ENCODE assay signal across 12 cellular contexts in genomic region chr10:59887972-59888640, GRCh38. TPM values are rescaled to one million over a fixed set of nuclear protein-coding genes. Genes with fewer than 3 reads are reported as not detected.
DNase-seq lines count a peak whose midpoint lies in the region; ATAC-seq and TF ChIP-seq lines count a peak whose summit lies in the region.
"Had no signal": no experiment of that assay in that cellular context is flagged by ENCODE, and none has a peak within 500 bp of the region (broad histone marks: within the 10 kb centered on the region; RNA-seq: fewer than 3 reads in every experiment).

No MANE protein-coding gene starts in this region.

- H3K27ac ChIP-seq in CD4-positive, CD25-positive, alpha-beta regulatory T cell (ENCODE audit: insufficient read depth, low read length, poor library complexity, severe bottlenecking), result no peak overlapping the region
- H3K27ac ChIP-seq: coronary artery, right atrium auricular region had no signal

- H3K9me3 ChIP-seq in CD4-positive, CD25-positive, alpha-beta regulatory T cell (ENCODE audit: control insufficient read depth in 2 of 2, low read length in 2 of 2), result no peaks in the 10 kb centered on the region
- H3K9me3 ChIP-seq: right atrium auricular region had no signal

- peak overlapping the region in 2 of 4 donors; percentile 17 to 61 for H3K4me3 Mint-ChIP-seq in CD4-positive, CD25-positive, alpha-beta regulatory T cell
- peak overlapping the region; percentile 19 for H3K4me3 Mint-ChIP-seq in activated T-helper 1 cell treated with anti-CD3 and anti-CD28 coated beads, Interleukin-12 subunit alpha, Interleukin-12 subunit beta, Interleukin-2, Interleukin-4 antibody, amounts not matched to agents 30 ng/mL and 10 ng/mL and 1 ng/mL, durations not matched to agents 14 hours and 24 hours and 36 hours
- peak overlapping the region; percentile 9 for H3K4me3 Mint-ChIP-seq in glutamatergic neuron (ENCODE audit: unreplicated experiment)

- peaks cover 34% of the 10 kb centered on the region for H3K4me1 ChIP-seq in CD4-positive, CD25-positive, alpha-beta regulatory T cell (ENCODE audit: control insufficient read depth, insufficient read depth, low read length, poor library complexity, severe bottlenecking)

- H3K27me3 Mint-ChIP-seq in CD4-positive, CD25-positive, alpha-beta regulatory T cell, result no peaks in the 10 kb centered on the region
- H3K27me3 Mint-ChIP-seq in activated T-helper 1 cell treated with anti-CD3 and anti-CD28 coated beads, Interleukin-12 subunit alpha, Interleukin-12 subunit beta, Interleukin-2, Interleukin-4 antibody, amounts not matched to agents 30 ng/mL and 10 ng/mL and 1 ng/mL, durations not matched to agents 14 hours and 24 hours and 36 hours (ENCODE audit: insufficient read depth), result no peaks in the 10 kb centered on the region
- H3K27me3 Mint-ChIP-seq in glutamatergic neuron (ENCODE audit: unreplicated experiment), result peaks cover 1% of the 10 kb centered on the region

- intact Hi-C loops in activated T-helper 1 cell treated with anti-CD3 and anti-CD28 coated beads, Interleukin-12 subunit alpha, Interleukin-12 subunit beta, Interleukin-2, Interleukin-4 antibody, amounts not matched to agents 30 ng/mL and 10 ng/mL and 1 ng/mL, durations not matched to agents 14 hours and 24 hours and 36 hours (cut with micrococcal nuclease), result loop anchor here (1.0 to 2.0 kb wide), 3 partner anchors 9 to 17 kb away; no protein-coding TSS in a partner anchor

- H3K27ac Mint-ChIP-seq in CD4-positive, CD25-positive, alpha-beta regulatory T cell, result peak overlapping the region; percentile 14 to 72 (median 45)
- peak overlapping the region; percentile 84 for H3K27ac Mint-ChIP-seq in activated T-helper 1 cell treated with anti-CD3 and anti-CD28 coated beads, Interleukin-12 subunit alpha, Interleukin-12 subunit beta, Interleukin-2, Interleukin-4 antibody, amounts not matched to agents 30 ng/mL and 10 ng/mL and 1 ng/mL, durations not matched to agents 14 hours and 24 hours and 36 hours
- peak overlapping the region; percentile 45 for H3K27ac Mint-ChIP-seq in glutamatergic neuron (ENCODE audit: unreplicated experiment)

- no peaks in the 10 kb centered on the region for H3K27me3 ChIP-seq in CD4-positive, CD25-positive, alpha-beta regulatory T cell (ENCODE audit: control insufficient read depth, insufficient read depth, low read length)
- H3K27me3 ChIP-seq: right atrium auricular region had no signal

- H3K4me1 Mint-ChIP-seq in CD4-positive, CD25-positive, alpha-beta regulatory T cell, result peaks cover 38 to 91% (median 71%) of the 10 kb centered on the region in 4 donors
- H3K4me1 Mint-ChIP-seq in activated T-helper 1 cell treated with anti-CD3 and anti-CD28 coated beads, Interleukin-12 subunit alpha, Interleukin-12 subunit beta, Interleukin-2, Interleukin-4 antibody, amounts not matched to agents 30 ng/mL and 10 ng/mL and 1 ng/mL, durations not matched to agents 14 hours and 24 hours and 36 hours (ENCODE audit: low read depth), result peaks cover 92% of the 10 kb centered on the region
- H3K4me1 Mint-ChIP-seq in glutamatergic neuron (ENCODE audit: low read depth, unreplicated experiment), result peaks cover 31% of the 10 kb centered on the region

- H3K36me3 ChIP-seq in CD4-positive, CD25-positive, alpha-beta regulatory T cell (ENCODE audit: control insufficient read depth, insufficient read depth, low read length), result peaks cover 4% of the 10 kb centered on the region
- H3K36me3 ChIP-seq: right atrium auricular region had no signal

- H3K36me3 Mint-ChIP-seq in CD4-positive, CD25-positive, alpha-beta regulatory T cell, result peaks cover 20% of the 10 kb centered on the region
- peaks cover 33% of the 10 kb centered on the region for H3K36me3 Mint-ChIP-seq in activated T-helper 1 cell treated with anti-CD3 and anti-CD28 coated beads, Interleukin-12 subunit alpha, Interleukin-12 subunit beta, Interleukin-2, Interleukin-4 antibody, amounts not matched to agents 30 ng/mL and 10 ng/mL and 1 ng/mL, durations not matched to agents 14 hours and 24 hours and 36 hours (ENCODE audit: low read depth)
- H3K36me3 Mint-ChIP-seq in glutamatergic neuron (ENCODE audit: unreplicated experiment), result no peaks in the 10 kb centered on the region

- TF ChIP-seq CTCF in glutamatergic neuron (IDR thresholded peaks at IDR 0.05; ENCODE audit: partially characterized antibody, unreplicated experiment) (no peak), GM13976 (IDR thresholded peaks at IDR 0.05; ENCODE audit: borderline replicate concordance, control extremely low read depth, extremely low read depth, insufficient read depth, missing control alignments) (no peak)

- H3K9me3 Mint-ChIP-seq in CD4-positive, CD25-positive, alpha-beta regulatory T cell, result no peaks in the 10 kb centered on the region
- H3K9me3 Mint-ChIP-seq in activated T-helper 1 cell treated with anti-CD3 and anti-CD28 coated beads, Interleukin-12 subunit alpha, Interleukin-12 subunit beta, Interleukin-2, Interleukin-4 antibody, amounts not matched to agents 30 ng/mL and 10 ng/mL and 1 ng/mL, durations not matched to agents 14 hours and 24 hours and 36 hours, result no peaks in the 10 kb centered on the region
- H3K9me3 Mint-ChIP-seq in glutamatergic neuron (ENCODE audit: unreplicated experiment), result peaks cover 8% of the 10 kb centered on the region

- no peak overlapping the region for H3K4me3 ChIP-seq in CD4-positive, CD25-positive, alpha-beta regulatory T cell (ENCODE audit: low read depth, low read length)
- H3K4me3 ChIP-seq: coronary artery, right atrium auricular region had no signal

- in situ Hi-C loops in GM13976 (cut with MboI; ENCODE audit: low sequenced_read_pairs, unreplicated experiment), result no loop called here

- TF ChIP-seq POLR2A in erythroblast (IDR thresholded peaks at IDR 0.05; ENCODE audit: low read length), result no peak

- ATAC-seq in CD4-positive, CD25-positive, alpha-beta regulatory T cell (ENCODE audit: low read depth in 2 of 2), result peak in 1 of 2 donors; percentile 56
- ATAC-seq in GM19324 (IDR thresholded peaks at IDR 0.05; ENCODE audit: low FRiP score, unreplicated experiment), result peak; percentile 24
- no peak for ATAC-seq in HG02610 (IDR thresholded peaks at IDR 0.05; ENCODE audit: unreplicated experiment)

- peak in 1 of 3 donors; percentile 14 for DNase-seq in CD4-positive, CD25-positive, alpha-beta regulatory T cell
- no peak for DNase-seq in activated T-helper 1 cell treated with anti-CD3 and anti-CD28 coated beads, Interleukin-12 subunit alpha, Interleukin-12 subunit beta, Interleukin-2, Interleukin-4 antibody, amounts not matched to agents 30 ng/mL and 10 ng/mL and 1 ng/mL, durations not matched to agents 14 hours and 24 hours and 36 hours (ENCODE audit: low spot score)
- DNase-seq in glutamatergic neuron, result no peak
- DNase-seq in NCI-H1092 (lab: John Stamatoyannopoulos, UW), result no peak
- DNase-seq in GM13976 (ENCODE audit: low spot score), result no peak
- DNase-seq in erythroblast (lab: John Stamatoyannopoulos, UW), result no peak
- DNase-seq: NCI-H2029 treated with DMSO at 0.1 percent for 48 hours, NCI-H774 had no signal

RNA-seq across cellular contexts. Expression of gene CCDC6, which starts 18.2 kb away (rescaled TPM):
- 24.8 TPM for total RNA-seq in CD4-positive, CD25-positive, alpha-beta regulatory T cell
- polyA plus RNA-seq in CD4-positive, CD25-positive, alpha-beta regulatory T cell, result 1 to 10 TPM; 4.4 to 5.1 (median 4.8) TPM
- 97.6 and 103 TPM in 2 replicates for total RNA-seq in activated T-helper 1 cell treated with anti-CD3 and anti-CD28 coated beads, Interleukin-12 subunit alpha, Interleukin-12 subunit beta, Interleukin-2, Interleukin-4 antibody, amounts not matched to agents 30 ng/mL and 10 ng/mL and 1 ng/mL, durations not matched to agents 14 hours and 24 hours and 36 hours
- 28.1 TPM for total RNA-seq in glutamatergic neuron (ENCODE audit: unreplicated experiment)
